ENCODE assay signal across 23 cellular contexts in genomic region chr21:41864311-41865001, GRCh38. TPM values are rescaled to one million over a fixed set of nuclear protein-coding genes. Genes with fewer than 3 reads are reported as not detected.
A peak's percentile ranks its signal among the peaks of the same experiment; 100 is the strongest.
DNase-seq lines count a peak whose midpoint lies in the region; ATAC-seq, FAIRE-seq and TF ChIP-seq lines count a peak whose summit lies in the region.
"Had no signal": no experiment of that assay in that cellular context is flagged by ENCODE, and none has a peak within 500 bp of the region (broad histone marks: within the 10 kb centered on the region; RNA-seq: fewer than 3 reads in every experiment).

No MANE protein-coding gene starts in this region.

- H3K4me3 ChIP-seq in BLaER1 treated with 17β-estradiol and CSF1 and Interleukin-3, amounts not matched to agents 10 nM and 100 nM: no peak overlapping the region
- no peak overlapping the region for H3K4me3 ChIP-seq in H1 (ENCODE audit: extremely low read depth in 1 of 4, insufficient read depth in 2 of 4, low read depth in 3 of 4, low read length in 4 of 4)

- peaks cover 0 to 74% (median 31%) of the 10 kb centered on the region in 11 experiments; a peak in 17 of 22 replicates for H4K20me1 ChIP-seq in BLaER1 treated with 17β-estradiol and CSF1 and Interleukin-3, amounts not matched to agents 10 nM and 100 nM
- peaks cover 0 to 1% of the 10 kb centered on the region in 2 experiments for H4K20me1 ChIP-seq in H1 (replicated peaks in 1 of 2; ENCODE audit: control insufficient read depth in 1 of 2, insufficient read depth in 2 of 2, low read length in 2 of 2)

- H4K8ac ChIP-seq in H1 (ENCODE audit: extremely low read depth, insufficient read depth, low read length): no peak overlapping the region

- H3K4me2 ChIP-seq in BLaER1 treated with 17β-estradiol and CSF1 and Interleukin-3, amounts not matched to agents 10 nM and 100 nM: peak overlapping the region in 8 of 11 experiments; percentile 27 to 88 (median 68); a peak in 15 of 22 replicates
- peak overlapping the region in 1 of 2 experiments; percentile 13; a peak in 1 of 4 replicates for H3K4me2 ChIP-seq in H1 (ENCODE audit: insufficient read depth in 1 of 2, low read depth in 2 of 2, low read length in 2 of 2)

- H3K4ac ChIP-seq in H1 (replicated peaks; ENCODE audit: insufficient read length, low read depth, low read length): no peak overlapping the region

- peaks cover 40 to 84% (median 80%) of the 10 kb centered on the region in 10 experiments for H3K4me1 ChIP-seq in BLaER1 treated with 17β-estradiol and CSF1 and Interleukin-3, amounts not matched to agents 10 nM and 100 nM
- H3K4me1 ChIP-seq in H1 (replicated peaks in 1 of 4; ENCODE audit: control insufficient read depth in 3 of 4, insufficient read depth in 4 of 4, low read length in 3 of 4): peaks cover 0 to 3% (median 0%) of the 10 kb centered on the region in 4 experiments; a peak in 2 of 7 replicates

- ATAC-seq in HG02981 (IDR thresholded peaks at IDR 0.05; ENCODE audit: unreplicated experiment) (no peak), esophagus mucosa (no peak), HG02884 (IDR thresholded peaks at IDR 0.05; ENCODE audit: unreplicated experiment) (no peak)
- ATAC-seq: left lobe of liver had no signal

- no peak overlapping the region for H3K56ac ChIP-seq in H1 (replicated peaks; ENCODE audit: insufficient read length, low read depth, low read length)

- H3K27me3 ChIP-seq in BLaER1 treated with 17β-estradiol and CSF1 and Interleukin-3, amounts not matched to agents 10 nM and 100 nM: no peaks in the 10 kb centered on the region
- H3K27me3 ChIP-seq in H1 (replicated peaks in 1 of 4; ENCODE audit: control insufficient read depth in 3 of 4, extremely low read depth in 1 of 4, insufficient read depth in 3 of 4, low read length in 3 of 4): no peaks in the 10 kb centered on the region

- H2BK5ac ChIP-seq in H1 (ENCODE audit: low read depth, low read length): 0 out of 2 replicates have a peak overlapping the region, but pooled peaks have one; percentile 49

- TF ChIP-seq POLR2A in GM12891 (IDR thresholded peaks at IDR 0.05; ENCODE audit: low read depth, low read length) (no peak), H1 (IDR thresholded peaks at IDR 0.05; ENCODE audit: control extremely low read depth in 1 of 2, low read depth in 2 of 2, low read length in 2 of 2) (no peak)

- H2BK12ac ChIP-seq in H1 (ENCODE audit: low read depth, low read length): no peak overlapping the region

- H3K18ac ChIP-seq in H1 (ENCODE audit: extremely low read depth, low read length): no peak overlapping the region

- H2BK20ac ChIP-seq in H1 (ENCODE audit: low read length): no peak overlapping the region

- peaks cover 2 to 8% (median 6%) of the 10 kb centered on the region in 11 experiments; a peak in 18 of 22 replicates for H3K36me3 ChIP-seq in BLaER1 treated with 17β-estradiol and CSF1 and Interleukin-3, amounts not matched to agents 10 nM and 100 nM
- peaks cover 0 to 2% (median 0%) of the 10 kb centered on the region in 4 experiments; a peak in 2 of 8 replicates for H3K36me3 ChIP-seq in H1 (ENCODE audit: control insufficient read depth in 2 of 4, insufficient read depth in 4 of 4, low read length in 3 of 4)

- H3K23ac ChIP-seq in H1 (ENCODE audit: insufficient read length): no peak overlapping the region

- no peak overlapping the region for H3K9ac ChIP-seq in BLaER1 treated with 17β-estradiol and CSF1 and Interleukin-3, amounts not matched to agents 10 nM and 100 nM
- no peak overlapping the region for H3K9ac ChIP-seq in H1 (replicated peaks in 1 of 4; ENCODE audit: extremely low read depth in 1 of 4, low read depth in 3 of 4, low read length in 3 of 4)

- H4K91ac ChIP-seq in H1 (replicated peaks; ENCODE audit: insufficient read length, low read length): no peak overlapping the region

- peak; percentile 40 for FAIRE-seq in GM12891 (lab: Jason Lieb, UNC)
- no peak for FAIRE-seq in H1 (lab: Jason Lieb, UNC)
- FAIRE-seq: astrocyte, TTC549 had no signal

- WGBS in H1 (ENCODE audit: extremely low coverage in 1 of 2, insufficient coverage in 1 of 2, insufficient read length in 1 of 2, insufficient replicate concordance in 2 of 2, low coverage in 1 of 2, low lambda C conversion rate in 2 of 2, missing lambda C conversion rate in 1 of 2), 2 experiments: 91% methylated on average over 6 of the region's 10 CpGs; no CpG with 5 or more reads in 1 of the 2 experiments

- no peaks in the 10 kb centered on the region for H3K9me3 ChIP-seq in BLaER1 treated with 17β-estradiol and CSF1 and Interleukin-3, amounts not matched to agents 10 nM and 100 nM (replicated peaks in 1 of 11)
- H3K9me3 ChIP-seq in H1 (ENCODE audit: insufficient read depth in 2 of 2, low read depth in 1 of 2, low read length in 1 of 2): no peaks in the 10 kb centered on the region

- peaks cover 2% of the 10 kb centered on the region; the same call in 1 of the 2 replicates for H3K79me1 ChIP-seq in H1 (ENCODE audit: low read depth, low read length)

- no peak overlapping the region for H2BK15ac ChIP-seq in H1 (ENCODE audit: low read length)

- no peak overlapping the region for H3K14ac ChIP-seq in H1 (ENCODE audit: insufficient read length)

- DNase-seq in GM12891 (ENCODE audit: insufficient read length, low spot score): no peak
- peak; percentile 80 for DNase-seq in NAMALWA (ENCODE audit: low spot score)
- DNase-seq in H1 (ENCODE audit: low read depth in 1 of 2, low spot score in 2 of 2): no peak
- DNase-seq in DMS153 treated with DMSO at 0.1 percent for 48 hours (lab: John Stamatoyannopoulos, UW; ENCODE audit: unreplicated experiment): no peak
- DNase-seq: activated CD4-positive, alpha-beta T cell treated with anti-CD3 and anti-CD28 coated beads for 1 hour; activated naive CD4-positive, alpha-beta T cell treated with anti-CD3 and anti-CD28 coated beads, Interleukin-2, amount 50 U/mL, for 16 hours; activated T-cell treated with anti-CD3 and anti-CD28 coated beads, Interleukin-2, amount 50 U/mL, for 24 hours; CD4-positive, CD25-positive, alpha-beta regulatory T cell; cerebellar nuclear complex; DMS 273 treated with DMSO at 0.1 percent for 48 hours; foreskin fibroblast; H7; KBM-7; NCI-H146; NCI-H524; SW 1271 had no signal

- POLR2A ChIA-PET in H1 (lab: Charles Lee; ENCODE audit: partially characterized antibody): interaction anchor here (1.0 kb wide), 1 partner anchor 16 kb away, joined by 3 read pairs; no protein-coding TSS in a partner anchor

- peaks cover 0 to 16% of the 10 kb centered on the region in 2 experiments; a peak in 2 of 4 replicates for H3K79me2 ChIP-seq in H1 (ENCODE audit: control insufficient read depth in 1 of 2, insufficient read depth in 2 of 2, low read length in 2 of 2)

- no peak overlapping the region for H2AFZ ChIP-seq in H1 (ENCODE audit: low read length)

- TF ChIP-seq EP300 in H1 (IDR thresholded peaks at IDR 0.05; ENCODE audit: borderline replicate concordance in 1 of 2, low read depth in 2 of 2, low read length in 2 of 2): no peak

- H4K5ac ChIP-seq in H1 (ENCODE audit: insufficient read length, low read depth, low read length): no peak overlapping the region

- TF ChIP-seq CTCF in H1 (IDR thresholded peaks at IDR 0.05; ENCODE audit: control extremely low read depth in 1 of 3, insufficient read depth in 1 of 3, low read depth in 1 of 3, low read length in 3 of 3): no peak

- no peak for TF ChIP-seq RAD21 in H1 (IDR thresholded peaks at IDR 0.05 in 1 of 2, conservative IDR thresholded peaks at IDR 0.05 in 1 of 2; ENCODE audit: low read depth in 2 of 2, low read length in 2 of 2)

- no peak overlapping the region for H2BK120ac ChIP-seq in H1 (replicated peaks; ENCODE audit: low read depth, low read length)

- CTCF ChIA-PET in H1 (lab: Charles Lee; ENCODE audit: partially characterized antibody): interaction anchor here (0.7 to 1.1 kb wide), 4 partner anchors 12 to 623 kb away, joined by 3 to 5 read pairs (median 4); no protein-coding TSS in a partner anchor

- H2AK5ac ChIP-seq in H1 (ENCODE audit: low read depth, low read length): no peak overlapping the region

- no peak overlapping the region; a peak in 1 of 22 replicates for H3K27ac ChIP-seq in BLaER1 treated with 17β-estradiol and CSF1 and Interleukin-3, amounts not matched to agents 10 nM and 100 nM
- H3K27ac ChIP-seq in H1 (ENCODE audit: low read depth, low read length): no peak overlapping the region

- H3K23me2 ChIP-seq in H1 (ENCODE audit: low read depth, low read length): no peaks in the 10 kb centered on the region

TF ChIP-seq in GM12891, 5 proteins besides CTCF, POLR2A, EP300 and RAD21:
- TF ChIP-seq POU2F2 (IDR thresholded peaks at IDR 0.05; ENCODE audit: low read depth, low read length) (no peak), POLR2AphosphoS5 (IDR thresholded peaks at IDR 0.05; ENCODE audit: low read depth, low read length) (no peak), PAX5 (IDR thresholded peaks at IDR 0.05; ENCODE audit: insufficient read depth, low read length, severe bottlenecking) (no peak), TAF1 (IDR thresholded peaks at IDR 0.05; ENCODE audit: low read depth, low read length) (no peak), SPI1 (IDR thresholded peaks at IDR 0.05; ENCODE audit: low read depth, low read length) (no peak)

TF ChIP-seq in H1, 55 proteins besides CTCF, POLR2A, EP300 and RAD21:
- TF ChIP-seq PHF8 (conservative IDR thresholded peaks at IDR 0.05; ENCODE audit: low read depth, low read length) (no peak), EGR1 (IDR thresholded peaks at IDR 0.05; ENCODE audit: borderline replicate concordance, low read depth, low read length) (peak; percentile 23; the same call in 1 of the 2 replicates)

RNA-seq across cellular contexts. Expression of gene PRDM15, which starts 14.7 kb away (rescaled TPM):
- 7.4 TPM for polyA plus RNA-seq in GM12891 (2012; ENCODE audit: low read depth, missing spikeins)
- 10.5 TPM in 2 replicates for total RNA-seq in H1 (2021; fragmentation: NEBNext Ultra II Directional; extraction: Animal tissue kit (Norgen Biotek cat#: 25700))
- 9.7 and 11.5 TPM in 2 replicates for polyA plus RNA-seq in H1 (2011; rRNA removed)
- 8.9 TPM for polyA plus RNA-seq in H1 (2011; cell fraction: cytosol; rRNA removed)
- 32.0 TPM for polyA plus RNA-seq in H1 (2011; cell fraction: nucleus; rRNA removed)
- polyA plus RNA-seq in H1 (2012, experiment 1 of 2): 7.7 to 9.1 TPM (median 8.6 TPM) in 4 replicates
- polyA plus RNA-seq in H1 (2012, experiment 2 of 2): 0.76 TPM
- 4.3 TPM for polyA plus RNA-seq in H1 (2013, experiment 1 of 2)
- 4.1 TPM for polyA plus RNA-seq in H1 (2013, experiment 2 of 2)
- 34.3 and 35.1 TPM in 2 replicates for polyA minus RNA-seq in H1 (2011; rRNA and poly(A)+ RNA removed)
- polyA minus RNA-seq in H1 (2011; cell fraction: cytosol; rRNA and poly(A)+ RNA removed): 8.6 TPM
- polyA minus RNA-seq in H1 (2011; cell fraction: nucleus; rRNA and poly(A)+ RNA removed): 22.0 TPM
- 5.5 TPM for total RNA-seq in esophagus mucosa
